Comparison of ENCODE assay signal across 8 cellular contexts in genomic region chr3:194003128-194004057, GRCh38.
DNase-seq lines count a peak whose midpoint lies in the region; ATAC-seq and TF ChIP-seq lines count a peak whose summit lies in the region.

No MANE protein-coding gene starts in this region.

- H3K9me3 ChIP-seq in Caco-2 = no peaks in the 10 kb centered on the region

- TF ChIP-seq CTCF in Caco-2 (IDR thresholded peaks at IDR 0.05; ENCODE audit: insufficient read depth in 1 of 2, low read depth in 1 of 2, low read length in 1 of 2, severe bottlenecking in 1 of 2, unreplicated experiment in 1 of 2) (no peak), brain (conservative IDR thresholded peaks at IDR 0.05) (no peak)

- no peaks in the 10 kb centered on the region for H3K27me3 ChIP-seq in Caco-2 (replicated peaks; ENCODE audit: control insufficient read depth, insufficient read depth, low read length)

- H3K9me3 Mint-ChIP-seq in Caco-2 (ENCODE audit: unreplicated experiment) (no peaks in the 10 kb centered on the region), brain (peaks cover 0 to 3% (median 0%) of the 10 kb centered on the region in 5 experiments)

- peaks cover 42% of the 10 kb centered on the region for H3K4me1 ChIP-seq in Caco-2

- H3K27me3 Mint-ChIP-seq in Caco-2 (ENCODE audit: insufficient read depth, unreplicated experiment) (no peaks in the 10 kb centered on the region), brain (peaks cover 3% of the 10 kb centered on the region)

- H3K27ac Mint-ChIP-seq in Caco-2 (ENCODE audit: unreplicated experiment) (peak overlapping the region; percentile 81), brain (peak overlapping the region in 4 of 5 experiments; percentile 21 to 83 (median 80))

- no peaks in the 10 kb centered on the region for H3K36me3 ChIP-seq in Caco-2 (ENCODE audit: control insufficient read depth, insufficient read depth, low read length)

- ATAC-seq in GM19438 (IDR thresholded peaks at IDR 0.05; ENCODE audit: low read depth, unreplicated experiment) = peak; percentile 73
- ATAC-seq in HG03571 (IDR thresholded peaks at IDR 0.05; ENCODE audit: unreplicated experiment) = peak; percentile 60

- DNase-seq in Caco-2 (peak; percentile 87 to 94), retina (peak; percentile 90)
- no peak for DNase-seq in effector CD4-positive, alpha-beta T cell

- no peaks in the 10 kb centered on the region for H3K36me3 Mint-ChIP-seq in Caco-2 (ENCODE audit: insufficient read depth, unreplicated experiment)
- H3K36me3 Mint-ChIP-seq in brain = no peaks in the 10 kb centered on the region

- POLR2A ChIA-PET in Caco-2 (lab: Charles Lee) = interaction anchor here (0.7 to 1.6 kb wide), 15 partner anchors 55 to 320 kb away, joined by 3 to 8 read pairs (median 4); partner anchors contain the start of gene HES1

- peak overlapping the region; percentile 76 for H3K4me3 Mint-ChIP-seq in Caco-2 (ENCODE audit: unreplicated experiment)
- peak overlapping the region in 4 of 5 experiments; percentile 53 to 81 (median 75) for H3K4me3 Mint-ChIP-seq in brain

- H3K4me1 Mint-ChIP-seq in Caco-2 (ENCODE audit: low read depth, unreplicated experiment) (peaks cover 29% of the 10 kb centered on the region), brain (peaks cover 48% of the 10 kb centered on the region)

- BruUV-seq in Caco-2 (replicated peaks; lab: Mats Ljungman, UMichigan) = no TSS peak

- H3K4me3 ChIP-seq in Caco-2 (ENCODE audit: low read depth, low read length) = peak overlapping the region; percentile 35
- peak overlapping the region; percentile 53 for H3K4me3 ChIP-seq in iPS-11a (ENCODE audit: low read depth, low read length)

- CTCF ChIA-PET in Caco-2 (lab: Charles Lee) = interaction anchor here (0.7 to 1.6 kb wide), 7 partner anchors 10 to 312 kb away, joined by 3 to 7 read pairs (median 6); partner anchors contain the start of gene HES1

- intact Hi-C loops in Caco-2 (cut with micrococcal nuclease; ENCODE audit: unreplicated experiment) = loop anchor here (1.0 to 5.0 kb wide), 9 partner anchors 33 to 312 kb away; no protein-coding TSS in a partner anchor

TF ChIP-seq in PFSK-1, 5 proteins besides CTCF, POLR2A, EP300 and RAD21:
- peak; percentile 49; the same call in 1 of the 2 replicates for TF ChIP-seq SIN3A (IDR thresholded peaks at IDR 0.05; ENCODE audit: borderline replicate concordance, insufficient read depth, low read length)
- TF ChIP-seq REST (IDR thresholded peaks at IDR 0.05; ENCODE audit: insufficient read depth in 1 of 2, low read depth in 2 of 2, low read length in 2 of 2) = peak in 1 of 2 experiments; percentile 46; a peak in 2 of 4 replicates
- no peak; the same call in 1 of the 2 replicates for TF ChIP-seq TAF1 (IDR thresholded peaks at IDR 0.05; ENCODE audit: borderline replicate concordance, insufficient read depth, low read length)
- peak; percentile 91 for TF ChIP-seq FOXP2 (optimal IDR thresholded peaks at IDR 0.05; ENCODE audit: borderline replicate concordance, extremely low read depth, extremely low read length, insufficient read depth)
- TF ChIP-seq POLR2AphosphoS5 (IDR thresholded peaks at IDR 0.05; ENCODE audit: low read depth, low read length) = peak; percentile 47; the same call in 1 of the 2 replicates
